ENCODE assay signal across 17 cellular contexts in genomic region chr2:110170102-110170501, GRCh38. TPM values are rescaled to one million over a fixed set of nuclear protein-coding genes. Genes with fewer than 3 reads are reported as not detected.
"Had no signal": no experiment of that assay in that cellular context is flagged by ENCODE, and none has a peak within 500 bp of the region (broad histone marks: within the 10 kb centered on the region; RNA-seq: fewer than 3 reads in every experiment).

No MANE protein-coding gene starts in this region.

- H3K27ac ChIP-seq: dorsolateral prefrontal cortex, tibial nerve, vagina had no signal

- H3K4me3 Mint-ChIP-seq: activated CD8-positive, alpha-beta T cell treated with anti-CD3 and anti-CD28 coated beads for 36 hours; brain; nephron had no signal

- ATAC-seq: activated CD8-positive, alpha-beta T cell treated with anti-CD3 and anti-CD28 coated beads for 36 hours; esophagus mucosa; left colon had no signal

- H3K4me1 Mint-ChIP-seq: brain had no signal

- H3K27me3 Mint-ChIP-seq: activated CD8-positive, alpha-beta T cell treated with anti-CD3 and anti-CD28 coated beads for 36 hours; brain had no signal

- H3K9me3 ChIP-seq: tibial nerve, vagina had no signal

- H3K27me3 ChIP-seq: dorsolateral prefrontal cortex, tibial nerve, vagina had no signal

- H3K36me3 ChIP-seq: vagina had no signal

- H3K27ac Mint-ChIP-seq: activated CD8-positive, alpha-beta T cell treated with anti-CD3 and anti-CD28 coated beads for 36 hours; brain; nephron had no signal

- H3K36me3 Mint-ChIP-seq: brain had no signal

- H3K4me3 ChIP-seq: dorsolateral prefrontal cortex, tibial nerve, vagina had no signal

- DNase-seq: activated CD4-positive, alpha-beta T cell treated with anti-CD3 and anti-CD28 coated beads for 4 hours; activated CD8-positive, alpha-beta memory T cell treated with anti-CD3 and anti-CD28 coated beads, Interleukin-2, amount 50 U/mL, for 48 hours; activated CD8-positive, alpha-beta T cell treated with anti-CD3 and anti-CD28 coated beads for 36 hours; activated naive CD4-positive, alpha-beta T cell treated with Interleukin-2 at 50 U/mL for 16 hours; amygdala; dorsolateral prefrontal cortex; glutamatergic neuron; left colon; stimulated activated CD4-positive, alpha-beta T cell treated with anti-CD3 and anti-CD28 coated beads, Interleukin-15, amount 100 ng/mL, for 24 hours; stimulated activated CD4-positive, alpha-beta T cell treated with anti-CD3 and anti-CD28 coated beads, Interleukin-4, amount 100 ng/mL, for 24 hours had no signal

- H3K9me3 Mint-ChIP-seq: activated CD8-positive, alpha-beta T cell treated with anti-CD3 and anti-CD28 coated beads for 36 hours; brain; nephron had no signal

- FAIRE-seq: endometrium had no signal

- H3K4me1 ChIP-seq: tibial nerve, vagina had no signal

RNA-seq across cellular contexts. Expression of gene MALL, which starts 54.5 kb away (rescaled TPM):
- total RNA-seq: activated CD8-positive, alpha-beta T cell treated with anti-CD3 and anti-CD28 coated beads for 36 hours; T-helper 1 cell treated with Interleukin-12 subunit alpha and Interleukin-12 subunit beta and Interleukin-4 antibody, amounts not matched to agents 30 ng/mL and 1 ng/mL, for 36 hours had no signal
